Comparison of ENCODE assay signal across 8 cellular contexts in the genomic region with DNA sequence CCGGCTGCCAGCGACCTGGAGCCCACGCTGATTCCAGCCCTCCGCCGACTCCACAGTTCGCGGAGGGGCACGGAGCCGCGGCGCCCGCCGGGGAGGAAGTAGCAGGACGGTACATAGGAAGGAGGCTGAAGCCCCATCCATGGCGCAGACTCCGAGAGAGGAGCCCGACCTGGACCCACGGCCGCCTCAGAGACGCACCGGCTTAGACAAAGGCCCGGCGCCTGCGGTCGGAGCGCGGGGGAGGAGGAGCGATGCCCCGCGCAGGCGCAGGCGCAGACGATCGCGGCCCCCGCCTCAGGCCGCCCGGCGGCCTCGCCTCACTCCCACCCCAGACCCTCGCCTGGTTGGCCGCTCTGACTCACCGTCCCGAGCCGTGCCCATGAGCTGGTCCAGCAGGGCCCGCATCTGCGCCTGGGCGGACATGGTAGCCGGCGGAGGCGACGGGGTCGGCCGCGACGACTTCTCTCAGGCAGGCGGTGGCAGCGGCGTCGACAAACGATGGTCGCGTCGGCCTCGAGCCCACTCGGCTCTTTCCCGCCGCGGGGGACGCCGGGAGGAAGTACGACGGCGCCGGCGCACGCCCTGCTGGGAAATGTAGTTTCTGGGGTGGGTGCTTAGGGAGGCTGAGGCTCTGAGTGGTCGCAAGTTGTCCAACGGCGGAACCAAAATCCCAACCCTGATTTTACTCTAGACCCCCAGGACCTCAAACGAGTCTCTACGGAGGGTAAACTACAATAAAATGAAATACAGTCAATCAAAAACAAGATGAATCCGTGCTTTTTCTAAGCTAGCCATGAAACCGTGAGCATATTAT. TPM values are rescaled to one million over a fixed set of nuclear protein-coding genes. Genes with fewer than 3 reads are reported as not detected.
DNase-seq lines count a peak whose midpoint lies in the region; ATAC-seq and TF ChIP-seq lines count a peak whose summit lies in the region.

A gene with protein sequence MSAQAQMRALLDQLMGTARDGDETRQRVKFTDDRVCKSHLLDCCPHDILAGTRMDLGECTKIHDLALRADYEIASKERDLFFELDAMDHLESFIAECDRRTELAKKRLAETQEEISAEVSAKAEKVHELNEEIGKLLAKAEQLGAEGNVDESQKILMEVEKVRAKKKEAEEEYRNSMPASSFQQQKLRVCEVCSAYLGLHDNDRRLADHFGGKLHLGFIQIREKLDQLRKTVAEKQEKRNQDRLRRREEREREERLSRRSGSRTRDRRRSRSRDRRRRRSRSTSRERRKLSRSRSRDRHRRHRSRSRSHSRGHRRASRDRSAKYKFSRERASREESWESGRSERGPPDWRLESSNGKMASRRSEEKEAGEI (minus strand): TSS at position 533 of the 814 bp plus-strand sequence. CDS start 110 bp downstream, at position 423.

- peak; percentile 89 to 91 for TF ChIP-seq POLR2A in Peyer's patch (IDR thresholded peaks at IDR 0.05)

- H3K36me3 ChIP-seq in Peyer's patch (peaks cover 0 to 37% (median 0%) of the 10 kb centered on the region in 3 donors), muscle layer of colon (ENCODE audit: insufficient read depth, low read length) (peaks cover 32% of the 10 kb centered on the region)

- peak within 1 kb of the TSS; percentile 96 to 98 (median 97) for H3K27ac ChIP-seq in Peyer's patch
- peak within 1 kb of the TSS; percentile 91 for H3K27ac ChIP-seq in muscle layer of colon (ENCODE audit: low read depth, low read length)

- in situ Hi-C loops in KBM-7 (cut with MboI; ENCODE audit: low pct_unique_long_range_greater_than_20kb, low sequenced_read_pairs) = no loop called here

- H3K4me1 ChIP-seq in Peyer's patch (peaks cover 0 to 23% (median 0%) of the 10 kb centered on the region in 4 donors), muscle layer of colon (ENCODE audit: insufficient read depth, low read length) (peaks cover 17% of the 10 kb centered on the region)

- H3K27me3 ChIP-seq in Peyer's patch (no peaks in the 10 kb centered on the region), muscle layer of colon (ENCODE audit: control insufficient read depth in 1 of 2, insufficient read depth in 2 of 2, low read length in 2 of 2) (no peaks in the 10 kb centered on the region)

- peak within 1 kb of the TSS; percentile 73 to 83 (median 78) for H3K4me3 ChIP-seq in Peyer's patch
- H3K4me3 ChIP-seq in muscle layer of colon (ENCODE audit: low read depth in 1 of 2, low read length in 2 of 2) = peak within 1 kb of the TSS; percentile 86 to 91

- peak in 1 of 6 experiments; percentile 10 for TF ChIP-seq CTCF in Peyer's patch (IDR thresholded peaks at IDR 0.05)

- DNase-seq in DMS153 (lab: John Stamatoyannopoulos, UW) = peak; percentile 67
- peak; percentile 90 for DNase-seq in KBM-7
- DNase-seq in Peyer's patch = peak; percentile 87 to 94 (median 90)
- peak; percentile 93 to 94 for DNase-seq in activated T-cell treated with anti-CD3 and anti-CD28 coated beads, Interleukin-2, amount 50 U/mL, for 48 hours
- peak; percentile 78 for DNase-seq in stimulated activated CD8-positive, alpha-beta memory T cell treated with anti-CD3 and anti-CD28 coated beads, Interleukin-7, amount 100 ng/mL, for 24 hours (ENCODE audit: low read depth)

- H3K9me3 ChIP-seq in Peyer's patch (no peaks in the 10 kb centered on the region), muscle layer of colon (ENCODE audit: low read length) (no peaks in the 10 kb centered on the region)

- peak within 1 kb of the TSS; percentile 88 for H3K9ac ChIP-seq in muscle layer of colon (ENCODE audit: low read length)

- ATAC-seq in GM21619 (IDR thresholded peaks at IDR 0.05; ENCODE audit: unreplicated experiment) (peak; percentile 75), esophagus mucosa (peak; percentile 87)

RNA-seq across cellular contexts. Expression of the gene that starts here (rescaled TPM):
- total RNA-seq in Peyer's patch (100 to 1,000 TPM in 3 of 4 donors, 10 to 100 TPM in 1; 87.6 to 440 (median 156) TPM), esophagus mucosa (23.3 TPM)

Comparison
In these comparisons a context has a peak if more than half of its experiments do, and no peak if none do; other contexts are left out.
1. Peak in every context shown above with its lines: DNase-seq, ATAC-seq, H3K4me3 ChIP-seq and H3K27ac ChIP-seq.